In the genomic region with DNA sequence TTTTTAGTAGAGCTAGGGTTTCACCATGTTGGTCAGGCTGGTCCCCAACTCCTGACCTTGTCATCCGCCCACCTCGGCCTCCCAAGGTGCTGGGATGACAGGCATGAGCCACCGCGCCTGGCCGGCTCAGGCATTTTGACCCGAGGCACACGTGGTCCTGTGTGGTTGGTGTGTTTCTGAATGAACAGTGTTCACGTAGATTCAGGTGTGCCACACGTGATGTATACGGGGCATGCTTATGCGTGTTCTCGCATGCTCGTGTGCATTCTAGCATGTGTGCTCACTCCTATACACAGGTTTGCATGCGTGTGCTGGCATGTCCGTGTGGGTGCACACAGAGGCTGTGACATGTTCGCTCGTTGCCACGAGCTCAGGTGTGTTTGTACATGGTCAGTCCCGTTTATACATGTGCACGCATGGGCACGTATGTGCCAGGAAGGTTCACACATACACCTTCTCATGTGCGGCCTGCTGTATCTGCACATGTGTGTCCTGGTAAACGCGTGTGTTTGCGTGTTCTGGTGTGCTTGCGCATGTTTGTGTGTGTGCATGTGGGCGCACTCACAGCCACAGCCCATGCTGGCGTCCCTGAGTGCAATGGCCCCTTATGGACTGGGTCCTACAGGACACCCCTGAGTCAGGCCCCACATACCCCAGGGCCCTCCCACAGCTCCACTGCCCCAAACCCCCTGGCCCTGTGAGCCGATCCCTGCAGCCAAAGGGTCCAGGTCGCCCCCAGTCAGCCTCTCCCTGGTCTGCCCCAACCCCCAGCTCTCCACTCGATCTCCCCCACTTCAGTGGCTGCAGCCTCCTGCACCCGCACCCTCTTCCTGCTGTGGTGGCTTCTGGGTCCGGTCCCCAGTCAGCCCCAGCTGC, we compare ENCODE assay signal across 25 cellular contexts. TPM values are rescaled to one million over a fixed set of nuclear protein-coding genes. Genes with fewer than 3 reads are reported as not detected.
DNase-seq lines count a peak whose midpoint lies in the region; ATAC-seq, FAIRE-seq and TF ChIP-seq lines count a peak whose summit lies in the region.
"Had no signal": no experiment of that assay in that cellular context is flagged by ENCODE, and none has a peak within 500 bp of the region (broad histone marks: within the 10 kb centered on the region; RNA-seq: fewer than 3 reads in every experiment).

No MANE protein-coding gene starts in this region.

- peak overlapping the region; percentile 40 for H3K4me3 Mint-ChIP-seq in Calu3 (ENCODE audit: low read depth, unreplicated experiment)
- peak overlapping the region in 1 of 2 donors; percentile 55 for H3K4me3 Mint-ChIP-seq in CD14-positive monocyte
- H3K4me3 Mint-ChIP-seq: activated T-cell treated with anti-CD3 and anti-CD28 coated beads, Interleukin-2, amount 50 U/mL, for 24 hours; mesothelial cell of epicardium had no signal

- H2AFZ ChIP-seq in PC-9: no peak overlapping the region

- ATAC-seq in A549 (no peak), esophagus mucosa (peak; percentile 16), HG03342 (IDR thresholded peaks at IDR 0.05; ENCODE audit: unreplicated experiment) (no peak)

- no peaks in the 10 kb centered on the region for H3K36me3 ChIP-seq in PC-9 (ENCODE audit: low read depth)
- H3K36me3 ChIP-seq: colonic mucosa, esophagus muscularis mucosa, pancreas, thyroid gland had no signal

- H3K9me2 ChIP-seq in PC-9 (ENCODE audit: insufficient read depth): no peaks in the 10 kb centered on the region

- peaks cover 37% of the 10 kb centered on the region for H3K27me3 Mint-ChIP-seq in Calu3 (ENCODE audit: unreplicated experiment)
- H3K27me3 Mint-ChIP-seq in CD14-positive monocyte (ENCODE audit: low read depth in 3 of 3): peaks cover 60 to 94% (median 66%) of the 10 kb centered on the region in 3 donors

- TF ChIP-seq POLR2A in A549 (IDR thresholded peaks at IDR 0.05; ENCODE audit: low read length): no peak

- no peak for TF ChIP-seq EP300 in A549 (IDR thresholded peaks at IDR 0.05)

- no peaks in the 10 kb centered on the region for H3K79me2 ChIP-seq in PC-9 (ENCODE audit: low read depth)

- H3K4me1 Mint-ChIP-seq in Calu3 (ENCODE audit: low read depth, unreplicated experiment) (peaks cover 8% of the 10 kb centered on the region), CD14-positive monocyte (peaks cover 16% of the 10 kb centered on the region)

- CTCF ChIA-PET in A549 (lab: Yijun Ruan, JAX) (interaction anchor here (0.5 to 5.8 kb wide), 69 partner anchors 8 to 1236 kb away, joined by 3 to 146 read pairs (median 5); a partner anchor contains a TSS), Calu3 (lab: Charles Lee) (interaction anchor here (0.5 to 2.2 kb wide), 11 partner anchors 67 to 153 kb away, joined by 3 to 19 read pairs (median 7); no protein-coding TSS in a partner anchor), PC-9 (lab: Charles Lee) (interaction anchor here (0.5 to 1.5 kb wide), 4 partner anchors 20 to 533 kb away, joined by 3 to 14 read pairs (median 6); a partner anchor contains a TSS)

- H3K4me3 ChIP-seq in A549 (no peak overlapping the region), PC-9 (no peak overlapping the region)
- H3K4me3 ChIP-seq: thyroid gland had no signal

- intact Hi-C loops in Calu3 (cut with micrococcal nuclease; ENCODE audit: unreplicated experiment) (loop anchor here (5.0 to 10.0 kb wide), 2 partner anchors 122 to 126 kb away; no protein-coding TSS in a partner anchor), PC-9 (cut with micrococcal nuclease; ENCODE audit: unreplicated experiment) (loop anchor here (1.0 to 5.0 kb wide), 4 partner anchors 94 to 396 kb away; a partner anchor contains a TSS), CD14-positive monocyte (cut with micrococcal nuclease) (loop anchor here (5.0 kb wide), 1 partner anchor 126 kb away; no protein-coding TSS in a partner anchor)

- TF ChIP-seq RAD21 in A549 (conservative IDR thresholded peaks at IDR 0.05 in 1 of 2, IDR thresholded peaks at IDR 0.05 in 1 of 2): no peak

- TF ChIP-seq CTCF in A549 (IDR thresholded peaks at IDR 0.05): no peak
- TF ChIP-seq CTCF in Calu3 (IDR thresholded peaks at IDR 0.05; ENCODE audit: unreplicated experiment): no peak
- TF ChIP-seq CTCF in PC-9 (conservative IDR thresholded peaks at IDR 0.05): no peak
- TF ChIP-seq CTCF in CD14-positive monocyte (IDR thresholded peaks at IDR 0.05): no peak

- peak overlapping the region; percentile 74 to 91; a peak in 4 of 6 replicates for H3K27ac ChIP-seq in A549
- no peak overlapping the region for H3K27ac ChIP-seq in PC-9
- H3K27ac ChIP-seq: colonic mucosa, esophagus muscularis mucosa, pancreas, thyroid gland had no signal

- H3K9me3 ChIP-seq in A549 (no peaks in the 10 kb centered on the region), PC-9 (ENCODE audit: insufficient read depth, low read depth) (no peaks in the 10 kb centered on the region)
- H3K9me3 ChIP-seq: colonic mucosa, esophagus muscularis mucosa, pancreas, thyroid gland had no signal

- DNase-seq in A549 (ENCODE audit: low read depth in 1 of 2, low spot score in 1 of 2) (no peak), Calu3 (no peak), PC-9 (no peak), CD14-positive monocyte (ENCODE audit: low spot score) (no peak), medulla oblongata (ENCODE audit: extremely low spot score) (no peak), SKM-1 treated with dmso at 0.1 percent for 144 hours (lab: John Stamatoyannopoulos, UW; ENCODE audit: unreplicated experiment) (no peak)
- DNase-seq: amniotic stem cell; colonic mucosa; effector memory CD4-positive, alpha-beta T cell; foreskin melanocyte; NCI-H1930; NCI-H2227 treated with DMSO at 0.1 percent for 48 hours; NCI-H774; thyroid gland had no signal

- H4K20me1 ChIP-seq in PC-9 (ENCODE audit: insufficient read depth): no peaks in the 10 kb centered on the region

- H3K27ac Mint-ChIP-seq in Calu3 (ENCODE audit: unreplicated experiment) (no peak overlapping the region), CD14-positive monocyte (no peak overlapping the region)
- H3K27ac Mint-ChIP-seq: activated T-cell treated with anti-CD3 and anti-CD28 coated beads, Interleukin-2, amount 50 U/mL, for 24 hours; mesothelial cell of epicardium; naive thymus-derived CD8-positive, alpha-beta T cell; stimulated activated naive CD8-positive, alpha-beta T cell treated with anti-CD3 and anti-CD28 coated beads, Interleukin-15, amount 100 ng/mL, for 72 hours; T-cell had no signal

- H3K4me2 ChIP-seq in A549 (peak overlapping the region; percentile 100), PC-9 (peak overlapping the region; percentile 84; the same call in 1 of the 2 replicates)

- 0 out of 2 replicates have a peak, but pooled peaks cover 5% of the 10 kb centered on the region for H3F3A ChIP-seq in PC-9 (ENCODE audit: insufficient read depth, low read depth)

- no peak for FAIRE-seq in A549 (lab: Jason Lieb, UNC)
- FAIRE-seq: H54, pancreas had no signal

- POLR2A ChIA-PET in A549 (lab: Yijun Ruan, JAX): interaction anchor here (1.0 kb wide), 1 partner anchor 67 kb away, joined by 3 read pairs; no protein-coding TSS in a partner anchor
- POLR2A ChIA-PET in PC-9 (lab: Charles Lee; ENCODE audit: unreplicated experiment): no interaction called here

- H3K27me3 ChIP-seq in PC-9 (ENCODE audit: insufficient read depth, low read depth): peaks cover 5% of the 10 kb centered on the region; the same call in 1 of the 2 replicates

- WGBS in A549 (ENCODE audit: missing lambda C conversion rate): 90% methylated on average over 28 of the region's 33 CpGs

- no peaks in the 10 kb centered on the region for H3K9me3 Mint-ChIP-seq in Calu3 (ENCODE audit: low read depth, unreplicated experiment)
- peaks cover 0 to 17% (median 1%) of the 10 kb centered on the region in 7 donors for H3K9me3 Mint-ChIP-seq in CD14-positive monocyte
- H3K9me3 Mint-ChIP-seq: activated T-cell treated with anti-CD3 and anti-CD28 coated beads, Interleukin-2, amount 50 U/mL, for 24 hours; mesothelial cell of epicardium; stimulated activated naive CD8-positive, alpha-beta T cell treated with anti-CD3 and anti-CD28 coated beads, Interleukin-15, amount 100 ng/mL, for 72 hours; T-cell had no signal

- H3K4me1 ChIP-seq in A549: peaks cover 9% of the 10 kb centered on the region; the same call in 1 of the 3 replicates
- H3K4me1 ChIP-seq in PC-9 (replicated peaks; ENCODE audit: insufficient read depth): no peaks in the 10 kb centered on the region

- BruUV-seq in Calu3 (replicated peaks; lab: Mats Ljungman, UMichigan): no TSS peak
- BruUV-seq in PC-9 (replicated peaks; lab: Mats Ljungman, UMichigan): no TSS peak

- H3K36me3 Mint-ChIP-seq in Calu3 (ENCODE audit: insufficient read depth, unreplicated experiment) (peaks cover 10% of the 10 kb centered on the region), CD14-positive monocyte (peaks cover 0 to 2% of the 10 kb centered on the region in 2 donors)
- H3K36me3 Mint-ChIP-seq: CD4-positive, alpha-beta memory T cell; mesothelial cell of epicardium; T-cell had no signal

TF ChIP-seq in A549, 52 proteins besides CTCF, POLR2A, EP300 and RAD21 (continues in another document):
- TF ChIP-seq, protein P1, sequence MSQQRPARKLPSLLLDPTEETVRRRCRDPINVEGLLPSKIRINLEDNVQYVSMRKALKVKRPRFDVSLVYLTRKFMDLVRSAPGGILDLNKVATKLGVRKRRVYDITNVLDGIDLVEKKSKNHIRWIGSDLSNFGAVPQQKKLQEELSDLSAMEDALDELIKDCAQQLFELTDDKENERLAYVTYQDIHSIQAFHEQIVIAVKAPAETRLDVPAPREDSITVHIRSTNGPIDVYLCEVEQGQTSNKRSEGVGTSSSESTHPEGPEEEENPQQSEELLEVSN (IDR thresholded peaks at IDR 0.05; ENCODE audit: borderline replicate concordance, low read depth): no peak
- TF ChIP-seq POLR2AphosphoS2 (conservative IDR thresholded peaks at IDR 0.05; ENCODE audit: low read length) (no peak), GATA3 (IDR thresholded peaks at IDR 0.05; ENCODE audit: borderline replicate concordance) (no peak), HEYL (CRISPR knock-in tag; IDR thresholded peaks at IDR 0.05) (no peak), MAZ (IDR thresholded peaks at IDR 0.05; ENCODE audit: borderline replicate concordance, low read depth, low read length) (no peak), NPAS2 (CRISPR knock-in tag; IDR thresholded peaks at IDR 0.05; ENCODE audit: borderline replicate concordance) (no peak), MAFK (IDR thresholded peaks at IDR 0.05; ENCODE audit: partially characterized antibody) (no peak), KDM1A (IDR thresholded peaks at IDR 0.05; ENCODE audit: low read depth) (no peak), NFE2L2 (conservative IDR thresholded peaks at IDR 0.05; ENCODE audit: low read length) (no peak), FOXS1 (CRISPR knock-in tag; IDR thresholded peaks at IDR 0.05) (no peak), ESRRA (IDR thresholded peaks at IDR 0.05; ENCODE audit: borderline replicate concordance, low read length) (no peak)

RNA-seq across cellular contexts. Expression of a gene that starts 20.6 kb away (rescaled TPM):
- 21.3 and 25.6 TPM in 2 replicates for polyA plus RNA-seq in A549 (2011; rRNA removed)
- 69.3 and 115 TPM in 2 replicates for polyA plus RNA-seq in A549 (2012; cell fraction: cytosol; rRNA removed)
- polyA plus RNA-seq in A549 (2012; cell fraction: nucleus; rRNA removed): 120 and 225 TPM in 2 replicates
- 49.5 to 55.9 TPM (median 52.6 TPM) in 3 replicates for polyA plus RNA-seq in A549 (2017; fragmentation: RNase III; extraction: RNeasy Plus Mini Kit Qiagen cat#74134 plus additional on column Dnase treatment)
- polyA minus RNA-seq in A549 (2011; rRNA and poly(A)+ RNA removed): 10.7 and 18.9 TPM in 2 replicates
- total RNA-seq in Calu3 (2022): 102 and 110 TPM in 2 replicates
- total RNA-seq in PC-9 (2021): 86.6 and 98.0 TPM in 2 replicates
- 39.5 TPM for total RNA-seq in esophagus mucosa
- polyA plus RNA-seq in CD14-positive monocyte: 1 to 10 TPM; 2.4 to 3.3 TPM
